Comparison of ENCODE assay signal across 29 cellular contexts in the genomic region with DNA sequence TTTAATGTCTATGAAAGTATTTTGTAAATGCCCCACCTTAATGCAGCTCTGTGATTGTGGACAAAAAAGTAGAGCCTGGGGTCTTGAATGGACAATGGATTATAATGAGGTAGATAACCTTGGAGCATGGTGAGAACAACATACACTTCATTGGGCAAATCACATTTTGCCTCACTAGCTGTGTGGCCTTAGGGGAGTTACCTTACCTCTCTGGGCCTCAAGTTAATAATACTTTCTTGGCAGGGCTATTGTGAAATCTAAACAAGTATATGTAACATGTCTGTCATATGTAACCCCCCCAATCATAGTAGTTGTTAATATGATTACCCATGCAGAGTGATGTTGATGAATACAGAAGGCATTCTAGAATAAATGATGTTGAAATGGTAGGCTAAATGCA.
"Had no signal": no experiment of that assay in that cellular context is flagged by ENCODE, and none has a peak within 500 bp of the region (broad histone marks: within the 10 kb centered on the region; RNA-seq: fewer than 3 reads in every experiment).

No MANE protein-coding gene starts in this region.

- H3K4me1 Mint-ChIP-seq: activated CD4-positive, alpha-beta memory T cell treated with anti-CD3 and anti-CD28 coated beads, Interleukin-2, amount 10 ng/mL, durations not matched to agents 7 days and 5 days; activated CD4-positive, alpha-beta T cell treated with anti-CD3 and anti-CD28 coated beads, Interleukin-2, amount 10 ng/mL, durations not matched to agents 7 days and 5 days; activated naive CD4-positive, alpha-beta T cell treated with anti-CD3 and anti-CD28 coated beads, Interleukin-2, amount 10 ng/mL, durations not matched to agents 7 days and 5 days; activated naive CD8-positive, alpha-beta T cell treated with anti-CD3 and anti-CD28 coated beads, Interleukin-2, amount 10 ng/mL, durations not matched to agents 7 days and 5 days; WTC11 had no signal

- H3K4me1 ChIP-seq: ascending aorta, breast epithelium, colonic mucosa, gastroesophageal sphincter had no signal

- H3K9me3 ChIP-seq: ascending aorta, breast epithelium, colonic mucosa, esophagus squamous epithelium, gastroesophageal sphincter had no signal

- H3K27me3 ChIP-seq: ascending aorta, breast epithelium, cardiac muscle cell, colonic mucosa, esophagus squamous epithelium, gastroesophageal sphincter had no signal

- H3K4me3 Mint-ChIP-seq: activated CD4-positive, alpha-beta memory T cell treated with anti-CD3 and anti-CD28 coated beads, Interleukin-2, amount 10 ng/mL, durations not matched to agents 7 days and 5 days; activated CD4-positive, alpha-beta T cell treated with anti-CD3 and anti-CD28 coated beads, Interleukin-2, amount 10 ng/mL, durations not matched to agents 7 days and 5 days; activated naive CD4-positive, alpha-beta T cell treated with anti-CD3 and anti-CD28 coated beads, Interleukin-2, amount 10 ng/mL, durations not matched to agents 7 days and 5 days; activated naive CD8-positive, alpha-beta T cell treated with anti-CD3 and anti-CD28 coated beads, Interleukin-2, amount 10 ng/mL, durations not matched to agents 7 days and 5 days; activated T-cell treated with anti-CD3 and anti-CD28 coated beads, Interleukin-2, amount 50 U/mL, for 24 hours; activated T-cell treated with anti-CD3 and anti-CD28 coated beads, Interleukin-2, amount 50 U/mL, for 72 hours; brain; WTC11 had no signal

- H3K4me3 ChIP-seq: ascending aorta, breast epithelium, cardiac muscle cell, colonic mucosa, esophagus squamous epithelium, gastroesophageal sphincter had no signal

- H3K27ac ChIP-seq: ascending aorta, breast epithelium, cardiac muscle cell, colonic mucosa, epithelial cell of prostate, esophagus squamous epithelium, gastroesophageal sphincter, VCaP had no signal

- ATAC-seq: activated naive CD4-positive, alpha-beta T cell treated with anti-CD3 and anti-CD28 coated beads, Interleukin-2, amount 50 U/mL, for 72 hours; activated T-cell treated with anti-CD3 and anti-CD28 coated beads, Interleukin-2, amount 50 U/mL, for 72 hours; WTC11 had no signal

- H3K27ac Mint-ChIP-seq: activated CD4-positive, alpha-beta memory T cell treated with anti-CD3 and anti-CD28 coated beads, Interleukin-2, amount 10 ng/mL, durations not matched to agents 7 days and 5 days; activated CD4-positive, alpha-beta T cell treated with anti-CD3 and anti-CD28 coated beads, Interleukin-2, amount 10 ng/mL, durations not matched to agents 7 days and 5 days; activated naive CD4-positive, alpha-beta T cell treated with anti-CD3 and anti-CD28 coated beads, Interleukin-2, amount 10 ng/mL, durations not matched to agents 7 days and 5 days; activated naive CD4-positive, alpha-beta T cell treated with anti-CD3 and anti-CD28 coated beads, Interleukin-2, amount 50 U/mL, for 72 hours; activated naive CD8-positive, alpha-beta T cell treated with anti-CD3 and anti-CD28 coated beads, Interleukin-2, amount 10 ng/mL, durations not matched to agents 7 days and 5 days; activated T-cell treated with anti-CD3 and anti-CD28 coated beads, Interleukin-2, amount 50 U/mL, for 24 hours; activated T-cell treated with anti-CD3 and anti-CD28 coated beads, Interleukin-2, amount 50 U/mL, for 72 hours; WTC11 had no signal

- H3K27me3 Mint-ChIP-seq: activated CD4-positive, alpha-beta memory T cell treated with anti-CD3 and anti-CD28 coated beads, Interleukin-2, amount 10 ng/mL, durations not matched to agents 7 days and 5 days; activated T-cell treated with anti-CD3 and anti-CD28 coated beads, Interleukin-2, amount 50 U/mL, for 24 hours; brain had no signal

- H3K36me3 ChIP-seq: ascending aorta, breast epithelium, cardiac muscle cell, colonic mucosa, esophagus squamous epithelium, gastroesophageal sphincter had no signal

- H3K36me3 Mint-ChIP-seq: activated naive CD4-positive, alpha-beta T cell treated with anti-CD3 and anti-CD28 coated beads, Interleukin-2, amount 10 ng/mL, durations not matched to agents 7 days and 5 days; activated naive CD4-positive, alpha-beta T cell treated with anti-CD3 and anti-CD28 coated beads, Interleukin-2, amount 50 U/mL, for 72 hours; activated naive CD8-positive, alpha-beta T cell treated with anti-CD3 and anti-CD28 coated beads, Interleukin-2, amount 10 ng/mL, durations not matched to agents 7 days and 5 days; brain; WTC11 had no signal

- DNase-seq: activated CD4-positive, alpha-beta memory T cell treated with anti-CD3 and anti-CD28 coated beads, Interleukin-2, amount 10 ng/mL, durations not matched to agents 7 days and 5 days; activated CD4-positive, alpha-beta T cell treated with anti-CD3 and anti-CD28 coated beads for 1 hour; activated CD4-positive, alpha-beta T cell treated with anti-CD3 and anti-CD28 coated beads for 4 hours; activated CD4-positive, alpha-beta T cell treated with anti-CD3 and anti-CD28 coated beads, Interleukin-2, amount 10 ng/mL, durations not matched to agents 7 days and 5 days; activated CD4-positive, alpha-beta T cell treated with anti-CD3 and anti-CD28 coated beads, Interleukin-2, amount 50 U/mL, for 4 hours; activated CD8-positive, alpha-beta memory T cell treated with anti-CD3 and anti-CD28 coated beads, Interleukin-2, amount 50 U/mL, for 48 hours; activated gamma-delta T cell; activated naive CD4-positive, alpha-beta T cell; activated naive CD4-positive, alpha-beta T cell treated with anti-CD3 and anti-CD28 coated beads, Interleukin-2, amount 10 ng/mL, durations not matched to agents 7 days and 5 days; activated naive CD8-positive, alpha-beta T cell treated with anti-CD3 and anti-CD28 coated beads, Interleukin-2, amount 10 ng/mL, durations not matched to agents 7 days and 5 days; activated T-cell treated with anti-CD3 and anti-CD28 coated beads for 4 hours; activated T-cell treated with anti-CD3 and anti-CD28 coated beads, Interleukin-2, amount 50 U/mL, for 24 hours; activated T-cell treated with anti-CD3 and anti-CD28 coated beads, Interleukin-2, amount 50 U/mL, for 72 hours; central memory CD4-positive, alpha-beta T cell; cerebellar nuclear complex; colonic mucosa; effector CD8-positive, alpha-beta T cell; esophagus squamous epithelium; foreskin melanocyte; T-helper 2 cell had no signal

- H3K9me3 Mint-ChIP-seq: activated CD4-positive, alpha-beta memory T cell treated with anti-CD3 and anti-CD28 coated beads, Interleukin-2, amount 10 ng/mL, durations not matched to agents 7 days and 5 days; activated CD4-positive, alpha-beta T cell treated with anti-CD3 and anti-CD28 coated beads, Interleukin-2, amount 10 ng/mL, durations not matched to agents 7 days and 5 days; activated naive CD4-positive, alpha-beta T cell treated with anti-CD3 and anti-CD28 coated beads, Interleukin-2, amount 10 ng/mL, durations not matched to agents 7 days and 5 days; activated T-cell treated with anti-CD3 and anti-CD28 coated beads, Interleukin-2, amount 50 U/mL, for 24 hours; activated T-cell treated with anti-CD3 and anti-CD28 coated beads, Interleukin-2, amount 50 U/mL, for 72 hours; WTC11 had no signal
